Comparison of ENCODE assay signal across 9 cellular contexts in the genomic region with DNA sequence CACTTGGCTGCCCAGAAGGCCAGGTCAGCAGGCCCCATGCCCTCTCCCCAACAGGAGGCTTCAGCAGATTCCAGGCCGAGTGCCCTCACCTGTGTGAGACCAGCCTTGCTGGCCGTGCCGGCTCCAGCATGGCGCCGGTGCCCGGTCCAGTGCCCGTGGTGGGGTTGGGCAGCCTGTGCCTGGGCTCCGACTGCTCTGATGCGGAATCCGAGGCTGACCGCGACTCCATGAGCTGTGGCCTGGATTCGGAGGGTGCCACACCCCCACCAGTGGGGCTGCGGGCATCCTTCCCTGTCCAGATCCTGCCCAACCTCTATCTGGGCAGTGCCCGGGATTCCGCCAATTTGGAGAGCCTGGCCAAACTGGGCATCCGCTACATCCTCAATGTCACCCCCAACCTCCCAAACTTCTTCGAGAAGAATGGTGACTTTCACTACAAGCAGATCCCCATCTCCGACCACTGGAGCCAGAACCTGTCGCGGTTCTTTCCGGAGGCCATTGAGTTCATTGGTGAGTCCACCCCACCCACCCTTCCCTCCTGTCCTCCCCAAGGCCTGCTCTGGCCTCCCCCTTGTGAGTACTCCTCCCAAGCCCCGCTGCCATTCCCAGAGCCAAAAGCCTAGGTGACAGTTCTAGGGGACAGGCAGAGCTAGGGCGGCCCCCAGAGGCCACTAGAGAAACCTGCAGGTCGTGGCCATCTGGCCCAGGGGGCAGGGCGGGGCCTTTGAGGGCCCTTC. TPM values are rescaled to one million over a fixed set of nuclear protein-coding genes. Genes with fewer than 3 reads are reported as not detected.
DNase-seq lines count a peak whose midpoint lies in the region; ATAC-seq and TF ChIP-seq lines count a peak whose summit lies in the region.
"Had no signal": no experiment of that assay in that cellular context is flagged by ENCODE, and none has a peak within 500 bp of the region (broad histone marks: within the 10 kb centered on the region; RNA-seq: fewer than 3 reads in every experiment).

No MANE protein-coding gene starts in this region.

- POLR2A ChIA-PET in naive thymus-derived CD4-positive, alpha-beta T cell (lab: Charles Lee), result no interaction called here

- peaks cover 0 to 36% (median 5%) of the 10 kb centered on the region in 5 donors for H3K27me3 Mint-ChIP-seq in naive thymus-derived CD4-positive, alpha-beta T cell

- H3K9me3 Mint-ChIP-seq in naive thymus-derived CD4-positive, alpha-beta T cell, result peaks cover 0 to 9% (median 0%) of the 10 kb centered on the region in 11 donors

- H3K36me3 ChIP-seq in DND-41 (ENCODE audit: insufficient read depth, low read length) (no peaks in the 10 kb centered on the region), RWPE2 (ENCODE audit: low read depth) (no peaks in the 10 kb centered on the region)
- no peaks in the 10 kb centered on the region for H3K36me3 ChIP-seq in naive thymus-derived CD4-positive, alpha-beta T cell (ENCODE audit: control insufficient read depth in 2 of 3, insufficient read depth in 3 of 3, low read length in 3 of 3)

- no peak overlapping the region for H3K27ac Mint-ChIP-seq in naive thymus-derived CD4-positive, alpha-beta T cell

- peaks cover 0 to 4% (median 0%) of the 10 kb centered on the region in 7 donors for H3K4me1 Mint-ChIP-seq in naive thymus-derived CD4-positive, alpha-beta T cell

- H3K27ac ChIP-seq in DND-41 (ENCODE audit: low read length) (no peak overlapping the region), RWPE2 (ENCODE audit: poor library complexity, severe bottlenecking) (no peak overlapping the region)
- H3K27ac ChIP-seq in naive thymus-derived CD4-positive, alpha-beta T cell (ENCODE audit: low read depth, low read length), result no peak overlapping the region

- no peak overlapping the region for H3K4me2 ChIP-seq in DND-41 (ENCODE audit: insufficient read depth, low read length)

- intact Hi-C loops in naive thymus-derived CD4-positive, alpha-beta T cell (cut with micrococcal nuclease), result loop anchor here (1.0 to 5.0 kb wide), 6 partner anchors 37 to 112 kb away; no protein-coding TSS in a partner anchor

- TF ChIP-seq CTCF in DND-41 (IDR thresholded peaks at IDR 0.05; ENCODE audit: borderline replicate concordance, extremely low read depth, low read length, poor library complexity, severe bottlenecking) (peak; percentile 52), RWPE2 (IDR thresholded peaks at IDR 0.05; ENCODE audit: poor library complexity, severe bottlenecking) (no peak), cardiac fibroblast (IDR thresholded peaks at IDR 0.05; ENCODE audit: low read depth, low read length) (peak; percentile 40)

- CTCF ChIA-PET in naive thymus-derived CD4-positive, alpha-beta T cell (lab: Charles Lee), result interaction anchor here (0.8 to 1.5 kb wide), 3 partner anchors 42 to 49 kb away, joined by 3 to 4 read pairs (median 4); no protein-coding TSS in a partner anchor

- H3K9ac ChIP-seq in DND-41 (ENCODE audit: low read depth, low read length), result no peak overlapping the region

- H3K4me1 ChIP-seq in DND-41 (ENCODE audit: insufficient read depth, low read length) (no peaks in the 10 kb centered on the region), RWPE2 (ENCODE audit: insufficient read depth, poor library complexity, severe bottlenecking) (peaks cover 5% of the 10 kb centered on the region)
- H3K4me1 ChIP-seq in naive thymus-derived CD4-positive, alpha-beta T cell (ENCODE audit: control insufficient read depth in 2 of 2, insufficient read depth in 2 of 2, low read length in 2 of 2), result no peaks in the 10 kb centered on the region

- peak overlapping the region in 1 of 10 donors; percentile 51 for H3K4me3 Mint-ChIP-seq in naive thymus-derived CD4-positive, alpha-beta T cell

- no peaks in the 10 kb centered on the region for H4K20me1 ChIP-seq in DND-41 (ENCODE audit: insufficient read depth, low read length)

- no peaks in the 10 kb centered on the region for H3K36me3 Mint-ChIP-seq in naive thymus-derived CD4-positive, alpha-beta T cell

- no peak overlapping the region for H3K4me3 ChIP-seq in DND-41 (ENCODE audit: low read depth in 1 of 2, low read length in 2 of 2)
- H3K4me3 ChIP-seq in RWPE2 (ENCODE audit: severe bottlenecking), result no peak overlapping the region
- no peak overlapping the region for H3K4me3 ChIP-seq in cardiac fibroblast (replicated peaks in 1 of 2; ENCODE audit: low read depth in 2 of 2, low read length in 2 of 2)
- no peak overlapping the region for H3K4me3 ChIP-seq in naive thymus-derived CD4-positive, alpha-beta T cell (ENCODE audit: low read length)

- peak; percentile 73; the same call in 2 of the 3 replicates for ATAC-seq in DND-41 (ENCODE audit: insufficient read depth, low read depth)
- no peak for ATAC-seq in RWPE2 (ENCODE audit: low read depth)
- ATAC-seq in naive thymus-derived CD4-positive, alpha-beta T cell, result peak; percentile 83
- ATAC-seq in GM19023 (IDR thresholded peaks at IDR 0.05; ENCODE audit: unreplicated experiment), result no peak
- ATAC-seq in HG03565 (IDR thresholded peaks at IDR 0.05; ENCODE audit: unreplicated experiment), result no peak

- no peak overlapping the region for H2AFZ ChIP-seq in DND-41 (ENCODE audit: low read depth, low read length)

- DNase-seq in DND-41 (peak; percentile 42), HT-29 (ENCODE audit: low spot score) (peak; percentile 79), RWPE2 (ENCODE audit: low spot score) (peak; percentile 50), cardiac fibroblast (ENCODE audit: low read depth in 2 of 2) (peak; percentile 24 to 38), amniotic stem cell (lab: John Stamatoyannopoulos, UW) (no peak)
- DNase-seq in naive thymus-derived CD4-positive, alpha-beta T cell, result peak in 4 of 9 donors; percentile 19 to 33 (median 30)

- H3K27me3 ChIP-seq in DND-41 (ENCODE audit: insufficient read depth, low read length, poor library complexity), result no peaks in the 10 kb centered on the region
- H3K27me3 ChIP-seq in RWPE2 (ENCODE audit: insufficient read depth, poor library complexity, severe bottlenecking), result no peaks in the 10 kb centered on the region
- peaks cover 0 to 4% of the 10 kb centered on the region in 2 donors for H3K27me3 ChIP-seq in naive thymus-derived CD4-positive, alpha-beta T cell (ENCODE audit: control insufficient read depth in 2 of 2, insufficient read depth in 2 of 2, low read length in 2 of 2)

- H3K79me2 ChIP-seq in DND-41 (ENCODE audit: insufficient read depth, low read length), result no peaks in the 10 kb centered on the region

- H3K9me3 ChIP-seq in DND-41 (ENCODE audit: insufficient read depth, low read length, severe bottlenecking), result no peaks in the 10 kb centered on the region
- no peaks in the 10 kb centered on the region for H3K9me3 ChIP-seq in RWPE2 (ENCODE audit: severe bottlenecking)
- H3K9me3 ChIP-seq in naive thymus-derived CD4-positive, alpha-beta T cell (ENCODE audit: control insufficient read depth in 2 of 3, low read length in 3 of 3), result no peaks in the 10 kb centered on the region

RNA-seq across cellular contexts. Expression of gene DUSP9, which starts 2.3 kb away (rescaled TPM):
- not detected in 2 replicates for total RNA-seq in HT-29 (2014; rRNA removed; shearing (Covaris generic))
- total RNA-seq in naive thymus-derived CD4-positive, alpha-beta T cell, result not detected
- polyA plus RNA-seq in naive thymus-derived CD4-positive, alpha-beta T cell, result not detected
- total RNA-seq: fibroblast of lung had no signal
- polyA plus RNA-seq: fibroblast of lung had no signal

RNA-seq across cellular contexts. Expression of gene PNCK, which starts 24.3 kb away (rescaled TPM):
- total RNA-seq in HT-29 (2014; rRNA removed; shearing (Covaris generic)), result 0.99 and 1.1 TPM in 2 replicates
- 1 to 10 TPM in 1 of 5 experiments, under 1 TPM in 2, not detected in 2; 0.35 to 1.1 (median 0.58) TPM for total RNA-seq in naive thymus-derived CD4-positive, alpha-beta T cell
- not detected for polyA plus RNA-seq in naive thymus-derived CD4-positive, alpha-beta T cell
- polyA plus RNA-seq: fibroblast of lung had no signal

RNA-seq across cellular contexts. Expression of gene SLC6A8, which starts 38.4 kb away (rescaled TPM):
- total RNA-seq in HT-29 (2014; rRNA removed; shearing (Covaris generic)), result 98.8 and 127 TPM in 2 replicates
- 1 to 10 TPM in 2 of 5 experiments, under 1 TPM in 3; 0.14 to 2.6 (median 0.84) TPM for total RNA-seq in naive thymus-derived CD4-positive, alpha-beta T cell
- under 1 TPM in 1 of 2 donors, not detected in 1; 0.10 TPM for polyA plus RNA-seq in naive thymus-derived CD4-positive, alpha-beta T cell

RNA-seq across cellular contexts. Expression of gene CCNQ, which starts 50.4 kb away (rescaled TPM):
- total RNA-seq in HT-29 (2014; rRNA removed; shearing (Covaris generic)), result 107 and 122 TPM in 2 replicates
- total RNA-seq in naive thymus-derived CD4-positive, alpha-beta T cell, result 10 to 100 TPM; 13.7 to 27.6 (median 21.0) TPM
- 10 to 100 TPM; 33.9 to 42.0 TPM for polyA plus RNA-seq in naive thymus-derived CD4-positive, alpha-beta T cell

Comparison
In these comparisons a context has a peak if more than half of its experiments do, and no peak if none do; other contexts are left out.
1. ATAC-seq: peak in DND-41 (single experiment) and naive thymus-derived CD4-positive, alpha-beta T cell (single experiment); none in RWPE2 (single experiment), GM19023 (single experiment) and HG03565 (single experiment).
2. RNA of gene SLC6A8, which starts 38.4 kb away (total RNA-seq): 98.8 to 127 TPM in HT-29; 0.14 to 2.6 TPM in naive thymus-derived CD4-positive, alpha-beta T cell; every median in the first group is over 10 times any median in the second.